Comparison of ENCODE assay signal across 20 cellular contexts in the genomic region with DNA sequence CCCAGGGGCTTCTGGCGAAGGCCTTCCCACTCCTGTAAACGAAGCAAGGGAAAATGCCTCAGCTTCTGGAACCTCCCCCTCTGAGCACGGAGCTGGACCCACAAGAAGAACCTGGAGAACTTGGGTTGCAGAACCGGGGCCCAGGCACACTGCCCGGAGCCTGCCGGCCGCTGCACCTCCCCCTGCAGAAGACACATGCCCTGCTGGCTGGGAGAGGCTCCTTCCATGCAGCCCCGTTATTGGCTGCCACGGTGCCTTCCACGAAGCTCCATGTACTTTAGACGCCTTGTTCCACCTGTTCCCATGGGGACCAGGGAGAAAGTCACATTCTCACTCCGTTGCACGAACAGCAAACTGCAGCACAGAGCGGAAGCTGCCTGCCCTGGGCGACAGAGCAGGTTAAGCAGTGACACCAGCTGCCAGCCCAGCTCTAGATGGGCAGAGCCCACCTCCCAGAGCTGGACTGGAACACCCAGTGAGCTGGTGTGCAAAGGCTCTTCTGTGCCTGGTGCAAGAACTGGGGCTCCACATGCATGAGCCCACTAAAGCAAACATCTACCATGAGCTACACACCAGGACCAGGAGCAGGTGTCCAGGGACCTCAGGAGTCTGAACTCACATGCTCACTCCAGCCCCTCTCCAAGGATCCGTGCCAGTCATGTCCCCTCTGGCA.
A peak's percentile ranks its signal among the peaks of the same experiment; 100 is the strongest.
DNase-seq lines count a peak whose midpoint lies in the region; ATAC-seq, FAIRE-seq and TF ChIP-seq lines count a peak whose summit lies in the region.
"Had no signal": no experiment of that assay in that cellular context is flagged by ENCODE, and none has a peak within 500 bp of the region (broad histone marks: within the 10 kb centered on the region; RNA-seq: fewer than 3 reads in every experiment).

No MANE protein-coding gene starts in this region.

- H2BK12ac ChIP-seq in trophoblast cell (ENCODE audit: low read length) = peak overlapping the region; percentile 78

- H3K27me3 ChIP-seq in BLaER1 (no peaks in the 10 kb centered on the region), Panc1 (ENCODE audit: control insufficient read depth, insufficient read depth, low read length) (no peaks in the 10 kb centered on the region), HepG2 (ENCODE audit: control insufficient read depth in 1 of 2, insufficient read depth in 2 of 2, low read length in 2 of 2) (no peaks in the 10 kb centered on the region), trophoblast cell (ENCODE audit: insufficient read depth, low read length) (no peaks in the 10 kb centered on the region), transverse colon (no peaks in the 10 kb centered on the region)
- H3K27me3 ChIP-seq: left lung, stomach had no signal

- H2AFZ ChIP-seq in HepG2 (ENCODE audit: low read length) (no peak overlapping the region), trophoblast cell (ENCODE audit: insufficient read depth, low read length, poor library complexity) (no peak overlapping the region)

- no peak for TF ChIP-seq EP300 in HepG2 (IDR thresholded peaks at IDR 0.05; ENCODE audit: low read depth in 2 of 2, low read length in 2 of 2)
- TF ChIP-seq EP300 in HepG2 (CRISPR knock-in tag; IDR thresholded peaks at IDR 0.05; ENCODE audit: borderline replicate concordance) = no peak
- no peak for TF ChIP-seq EP300 in transverse colon (IDR thresholded peaks at IDR 0.05; ENCODE audit: low read depth)

- no peak overlapping the region for H3K27ac ChIP-seq in BLaER1
- peak overlapping the region; percentile 78 for H3K27ac ChIP-seq in Panc1 (ENCODE audit: low read length)
- H3K27ac ChIP-seq in HepG2 (ENCODE audit: extremely low read length, insufficient read depth, low read length) = peak overlapping the region; percentile 39
- peak overlapping the region; percentile 60 for H3K27ac ChIP-seq in trophoblast cell (ENCODE audit: low read depth, low read length)
- H3K27ac ChIP-seq in transverse colon = no peak overlapping the region
- H3K27ac ChIP-seq: KMS-11, left lung, neutrophil had no signal

- H3K4me1 ChIP-seq in BLaER1 = peaks cover 32% of the 10 kb centered on the region
- H3K4me1 ChIP-seq in Panc1 (ENCODE audit: control insufficient read depth, insufficient read depth, low read length) = peaks cover 94% of the 10 kb centered on the region
- H3K4me1 ChIP-seq in HepG2 (ENCODE audit: insufficient read depth, low read length) = peaks cover 77% of the 10 kb centered on the region
- H3K4me1 ChIP-seq in trophoblast cell (ENCODE audit: control insufficient read depth in 1 of 2, insufficient read depth in 2 of 2, low read length in 2 of 2) = peaks cover 54 to 58% of the 10 kb centered on the region in 2 experiments
- H3K4me1 ChIP-seq in transverse colon = peaks cover 8 to 22% (median 17%) of the 10 kb centered on the region in 4 donors

- peak overlapping the region; percentile 18 for H2BK120ac ChIP-seq in trophoblast cell (ENCODE audit: insufficient read depth, low read length, poor library complexity)

- peaks cover 11% of the 10 kb centered on the region; the same call in 1 of the 2 replicates for H4K20me1 ChIP-seq in BLaER1
- H4K20me1 ChIP-seq in HepG2 (ENCODE audit: insufficient read depth, low read length) = peaks cover 51% of the 10 kb centered on the region

- no peak overlapping the region for H3K4me3 ChIP-seq in BLaER1
- no peak overlapping the region for H3K4me3 ChIP-seq in Panc1 (ENCODE audit: low read depth in 2 of 2, low read length in 2 of 2)
- H3K4me3 ChIP-seq in HepG2 (replicated peaks in 1 of 3; ENCODE audit: insufficient read depth in 1 of 3, low read depth in 2 of 3, low read length in 3 of 3) = no peak overlapping the region
- no peak overlapping the region for H3K4me3 ChIP-seq in trophoblast cell (ENCODE audit: low read depth, low read length)
- no peak overlapping the region for H3K4me3 ChIP-seq in transverse colon
- H3K4me3 ChIP-seq: left lung, stomach had no signal

- H3K9ac ChIP-seq in BLaER1 (no peak overlapping the region), HepG2 (ENCODE audit: insufficient read depth, low read depth, low read length) (no peak overlapping the region), trophoblast cell (ENCODE audit: low read length) (no peak overlapping the region)
- H3K9ac ChIP-seq: KMS-11 had no signal

- H3K9me3 ChIP-seq in BLaER1 (peaks cover 13% of the 10 kb centered on the region), Panc1 (ENCODE audit: control insufficient read depth, insufficient read depth, low read depth, low read length) (no peaks in the 10 kb centered on the region), HepG2 (ENCODE audit: low read length) (no peaks in the 10 kb centered on the region), trophoblast cell (ENCODE audit: insufficient read depth, low read depth, low read length) (peaks cover 4% of the 10 kb centered on the region), transverse colon (no peaks in the 10 kb centered on the region)
- H3K9me3 ChIP-seq: left lung, neutrophil, stomach had no signal

- H3K36me3 ChIP-seq in BLaER1 (peaks cover 22% of the 10 kb centered on the region), Panc1 (ENCODE audit: control insufficient read depth, insufficient read depth, low read length) (peaks cover 55% of the 10 kb centered on the region), HepG2 (replicated peaks in 1 of 2; ENCODE audit: control insufficient read depth in 1 of 2, insufficient read depth in 2 of 2, low read length in 2 of 2) (peaks cover 20 to 67% of the 10 kb centered on the region in 2 experiments), trophoblast cell (ENCODE audit: control insufficient read depth in 1 of 2, insufficient read depth in 2 of 2, low read length in 2 of 2) (peaks cover 35 to 36% of the 10 kb centered on the region in 2 experiments), transverse colon (no peaks in the 10 kb centered on the region)
- H3K36me3 ChIP-seq: left lung, neutrophil had no signal

- ATAC-seq in Panc1 = no peak
- no peak for ATAC-seq in HepG2
- ATAC-seq: activated CD8-positive, alpha-beta T cell treated with anti-CD3 and anti-CD28 coated beads, Interleukin-2, amount 10 ng/mL, durations not matched to agents 7 days and 5 days; left lung had no signal

- CTCF ChIA-PET in Panc1 (lab: Charles Lee) (interaction anchor here (0.5 to 0.6 kb wide), 2 partner anchors 25 to 253 kb away, joined by 3 to 4 read pairs; no protein-coding TSS in a partner anchor), HepG2 (lab: Yijun Ruan, JAX; ENCODE audit: low intra/inter-chr PET ratio, low total read pairs) (no interaction called here)

- peaks cover 47% of the 10 kb centered on the region for H3K79me1 ChIP-seq in trophoblast cell (ENCODE audit: low read length)

- H2BK5ac ChIP-seq in trophoblast cell (ENCODE audit: low read depth, low read length, poor library complexity) = peak overlapping the region; percentile 72

- H3K4me2 ChIP-seq in BLaER1 (peak overlapping the region; percentile 52), HepG2 (ENCODE audit: low read depth, low read length) (no peak overlapping the region), trophoblast cell (ENCODE audit: low read length) (peak overlapping the region; percentile 6)
- H3K4me2 ChIP-seq: KMS-11 had no signal

- intact Hi-C loops in Panc1 (cut with micrococcal nuclease; ENCODE audit: unreplicated experiment) (no loop called here), HepG2 (cut with micrococcal nuclease; ENCODE audit: unreplicated experiment) (loop anchor here (5.0 kb wide), 1 partner anchor 35 kb away; no protein-coding TSS in a partner anchor), transverse colon (cut with DNase I; ENCODE audit: low total_unique reads) (no loop called here)

- no peak for TF ChIP-seq CTCF in Panc1 (IDR thresholded peaks at IDR 0.05)
- TF ChIP-seq CTCF in HepG2 (CRISPR knock-in tag; IDR thresholded peaks at IDR 0.05) = no peak
- TF ChIP-seq CTCF in transverse colon (IDR thresholded peaks at IDR 0.05) = no peak

- TF ChIP-seq RAD21 in HepG2 (CRISPR knock-in tag; IDR thresholded peaks at IDR 0.05) = no peak

- peak overlapping the region; percentile 87 for H4K91ac ChIP-seq in trophoblast cell (ENCODE audit: low read depth, low read length)

- BruUV-seq in Panc1 (replicated peaks; lab: Mats Ljungman, UMichigan) (no TSS peak), HepG2 (replicated peaks; lab: Mats Ljungman, UMichigan) (no TSS peak)

- TF ChIP-seq POLR2A in HepG2 (IDR thresholded peaks at IDR 0.05; ENCODE audit: insufficient read depth in 1 of 2, low read depth in 2 of 2, low read length in 2 of 2) (no peak), transverse colon (IDR thresholded peaks at IDR 0.05) (no peak)

- in situ Hi-C loops in Panc1 (cut with HindIII; ENCODE audit: low pct_unique_long_range_greater_than_20kb, low sequenced_read_pairs) = no loop called here
- in situ Hi-C loops in HepG2 (cut with HindIII; ENCODE audit: extremely low pct_ligation_motif_present, low pct_unique_long_range_greater_than_20kb) = no loop called here
- in situ Hi-C loops in transverse colon (cut with MboI; ENCODE audit: low pct_ligation_motif_present in 1 of 4, low pct_unique_long_range_greater_than_20kb in 1 of 4, low sequenced_read_pairs in 3 of 4) = no loop called here

- DNase-seq in Panc1 (ENCODE audit: low read depth, low spot score) (no peak), HepG2 (ENCODE audit: low spot score) (no peak), trophoblast cell (no peak), RKO (ENCODE audit: low spot score) (no peak), HuH-7 (ENCODE audit: low spot score) (no peak), RPMI8226 (no peak), transverse colon (no peak)
- DNase-seq: activated CD4-positive, CD25-positive, alpha-beta regulatory T cell; activated CD8-positive, alpha-beta T cell treated with anti-CD3 and anti-CD28 coated beads, Interleukin-2, amount 10 ng/mL, durations not matched to agents 7 days and 5 days; activated naive CD4-positive, alpha-beta T cell; GOT3; head of caudate nucleus; left lung; NCI-H2029; NCI-H446 treated with DMSO at 0.1 percent for 48 hours; stomach had no signal

- FAIRE-seq in HepG2 (lab: Jason Lieb, UNC) = no peak
- FAIRE-seq: D721Med had no signal

- 87% methylated on average over 8 of the region's 16 CpGs for WGBS in HepG2 (ENCODE audit: low lambda C conversion rate)
- WGBS in trophoblast cell (ENCODE audit: extremely low coverage, insufficient coverage, insufficient read length) = no CpG with 5 or more reads among the region's 16 CpGs
- 89% methylated on average over 16 of the region's 16 CpGs; no CpG with 5 or more reads in 1 of the 2 donors for WGBS in transverse colon (ENCODE audit: low coverage in 1 of 2), 2 donors

- peak overlapping the region; percentile 56 for H3K23ac ChIP-seq in trophoblast cell (ENCODE audit: low read length)

- no peak overlapping the region for H4K12ac ChIP-seq in trophoblast cell (ENCODE audit: low read depth, low read length)

- peak overlapping the region; percentile 70 for H3K14ac ChIP-seq in trophoblast cell (ENCODE audit: low read length)

- H3K18ac ChIP-seq in trophoblast cell (ENCODE audit: low read length) = peak overlapping the region; percentile 26

- H3K79me2 ChIP-seq in HepG2 (ENCODE audit: insufficient read depth, low read length) (peaks cover 93% of the 10 kb centered on the region), trophoblast cell (ENCODE audit: control insufficient read depth, insufficient read depth, low read length, poor library complexity) (peaks cover 23% of the 10 kb centered on the region)

- H3K4ac ChIP-seq in trophoblast cell (ENCODE audit: low read depth, low read length) = peak overlapping the region; percentile 21

- peak overlapping the region; percentile 32 for H4K8ac ChIP-seq in trophoblast cell (ENCODE audit: low read depth, low read length)

- H2AK5ac ChIP-seq in trophoblast cell (ENCODE audit: low read length) = peak overlapping the region; percentile 1

- POLR2A ChIA-PET in Panc1 (lab: Charles Lee) = interaction anchor here (0.7 kb wide), 1 partner anchor 12 kb away, joined by 4 read pairs; no protein-coding TSS in a partner anchor
- POLR2A ChIA-PET in HepG2 (lab: Yijun Ruan, JAX) = interaction anchor here (3.2 kb wide), 1 partner anchor 11 kb away, joined by 23 read pairs; no protein-coding TSS in a partner anchor

Comparison
In these comparisons a context has a peak if more than half of its experiments do, and no peak if none do; other contexts are left out.
1. H3K27ac ChIP-seq: peak in Panc1 (single experiment), HepG2 (single experiment) and trophoblast cell (single experiment); none in BLaER1 (single experiment) and transverse colon (0 of 4).